20 cellular contexts compared by ENCODE assay signal in genomic region chrX:65127804-65128203, GRCh38.
DNase-seq lines count a peak whose midpoint lies in the region; ATAC-seq and TF ChIP-seq lines count a peak whose summit lies in the region.
"Had no signal": no experiment of that assay in that cellular context is flagged by ENCODE, and none has a peak within 500 bp of the region (broad histone marks: within the 10 kb centered on the region; RNA-seq: fewer than 3 reads in every experiment).

No MANE protein-coding gene starts in this region.

- no peak for DNase-seq in CD4-positive, alpha-beta T cell
- DNase-seq in Kasumi-1 (lab: John Stamatoyannopoulos, UW) = peak; percentile 81 to 89
- no peak for DNase-seq in activated naive CD4-positive, alpha-beta T cell treated with anti-CD3 and anti-CD28 coated beads, Interleukin-2, amount 50 U/mL, for 72 hours (ENCODE audit: low spot score in 2 of 2)
- DNase-seq in putamen (ENCODE audit: low spot score) = no peak
- no peak for DNase-seq in osteoblast (ENCODE audit: insufficient read length, low spot score, missing footprints)
- DNase-seq: activated B cell treated with CpG ODN at 0.5 μM for 24 hours; amygdala; cortex of kidney; kidney glomerular epithelial cell; NCI-H1436 treated with DMSO at 0.1 percent for 48 hours; NCI-H510A treated with DMSO at 0.1 percent for 48 hours; NK-92 treated with Interleukin-12 subunit alpha and Interleukin-12 subunit beta, amount 100 ng/mL, for 24 hours; Peyer's patch; small intestine had no signal

- intact Hi-C loops in CD4-positive, alpha-beta T cell (cut with DNase I, micrococcal nuclease) = no loop called here

- H3K4me3 Mint-ChIP-seq in CD4-positive, alpha-beta T cell = peak overlapping the region; percentile 58
- H3K4me3 Mint-ChIP-seq: activated B cell treated with CpG ODN at 0.5 μM for 24 hours; activated T-helper 1 cell treated with anti-CD3 and anti-CD28 coated beads, Interleukin-12 subunit alpha, Interleukin-12 subunit beta, Interleukin-2, Interleukin-4 antibody, amounts not matched to agents 30 ng/mL and 10 ng/mL and 1 ng/mL, durations not matched to agents 14 hours and 24 hours and 36 hours; stimulated activated memory B cell treated with anti-CD40 and anti-IgM and Interleukin-4, amounts not matched to agents 10 μg/mL and 1 μg/mL and 100 μg/mL, for 72 hours; T-helper 2 cell treated with Interferon-gamma antibody and Interleukin-4, amounts not matched to agents 5 μg/mL and 100 μg/mL, for 36 hours had no signal

- POLR2A ChIA-PET in CD4-positive, alpha-beta T cell (lab: Charles Lee) = interaction anchor here (0.6 kb wide), 2 partner anchors 212 to 1374 kb away, joined by 3 read pairs; no protein-coding TSS in a partner anchor

- peak; percentile 59 for ATAC-seq in CD4-positive, alpha-beta T cell (ENCODE audit: poor library complexity)
- peak; percentile 37 to 93 for ATAC-seq in activated naive CD4-positive, alpha-beta T cell treated with anti-CD3 and anti-CD28 coated beads, Interleukin-2, amount 50 U/mL, for 72 hours
- ATAC-seq in HG02571 (IDR thresholded peaks at IDR 0.05; ENCODE audit: unreplicated experiment) = no peak
- ATAC-seq: stimulated activated memory B cell treated with anti-CD40 and anti-IgM and Interleukin-4, amounts not matched to agents 10 μg/mL and 1 μg/mL and 100 μg/mL, for 72 hours had no signal

- peak overlapping the region; percentile 39; the same call in 1 of the 2 replicates for H3K4me3 ChIP-seq in BLaER1
- H3K4me3 ChIP-seq in osteoblast (ENCODE audit: insufficient read depth, low read length) = no peak overlapping the region
- H3K4me3 ChIP-seq: Peyer's patch, SJSA1 had no signal

- H3K79me2 ChIP-seq in osteoblast (ENCODE audit: insufficient read depth, low read length) = no peaks in the 10 kb centered on the region

- H3K36me3 ChIP-seq in BLaER1 = no peaks in the 10 kb centered on the region
- no peaks in the 10 kb centered on the region for H3K36me3 ChIP-seq in osteoblast (ENCODE audit: insufficient read depth, low read length)
- H3K36me3 ChIP-seq: Peyer's patch, SJSA1 had no signal

- H3K4me2 ChIP-seq in BLaER1 = peak overlapping the region; percentile 79
- no peak overlapping the region for H3K4me2 ChIP-seq in osteoblast (ENCODE audit: insufficient read depth, low read length)

- TF ChIP-seq CTCF in CD4-positive, alpha-beta T cell (IDR thresholded peaks at IDR 0.05) = no peak
- no peak for TF ChIP-seq CTCF in osteoblast (IDR thresholded peaks at IDR 0.05; ENCODE audit: extremely low read depth, low read depth, low read length)

- H2AFZ ChIP-seq in osteoblast (ENCODE audit: low read length) = no peak overlapping the region

- CTCF ChIA-PET in CD4-positive, alpha-beta T cell (lab: Charles Lee) = no interaction called here

- H3K4me1 Mint-ChIP-seq in CD4-positive, alpha-beta T cell (ENCODE audit: low read depth) = peaks cover 27% of the 10 kb centered on the region

- H3K27ac ChIP-seq in BLaER1 = peak overlapping the region; percentile 58
- H3K27ac ChIP-seq in CD4-positive, alpha-beta T cell (ENCODE audit: low read depth, low read length) = no peak overlapping the region
- no peak overlapping the region for H3K27ac ChIP-seq in osteoblast (ENCODE audit: low read depth, low read length)
- H3K27ac ChIP-seq: Peyer's patch, SJSA1 had no signal

- no peaks in the 10 kb centered on the region for H4K20me1 ChIP-seq in BLaER1
- H4K20me1 ChIP-seq in osteoblast (ENCODE audit: insufficient read depth, low read length) = no peaks in the 10 kb centered on the region

- no peaks in the 10 kb centered on the region for H3K27me3 Mint-ChIP-seq in CD4-positive, alpha-beta T cell
- H3K27me3 Mint-ChIP-seq: activated B cell treated with CpG ODN at 0.5 μM for 24 hours; stimulated activated memory B cell treated with anti-CD40 and anti-IgM and Interleukin-4, amounts not matched to agents 10 μg/mL and 1 μg/mL and 100 μg/mL, for 72 hours had no signal

- H3K36me3 Mint-ChIP-seq in CD4-positive, alpha-beta T cell (ENCODE audit: low read depth) = peaks cover 79% of the 10 kb centered on the region
- peaks cover 48 to 70% of the 10 kb centered on the region in 2 donors for H3K36me3 Mint-ChIP-seq in activated naive CD4-positive, alpha-beta T cell treated with anti-CD3 and anti-CD28 coated beads, Interleukin-2, amount 50 U/mL, for 72 hours

- H3K4me1 ChIP-seq in BLaER1 = peaks cover 19% of the 10 kb centered on the region
- H3K4me1 ChIP-seq in osteoblast (ENCODE audit: insufficient read depth, low read length) = no peaks in the 10 kb centered on the region
- H3K4me1 ChIP-seq: Peyer's patch, SJSA1 had no signal

- peaks cover 22% of the 10 kb centered on the region for H3K9me3 ChIP-seq in BLaER1
- H3K9me3 ChIP-seq in CD4-positive, alpha-beta T cell (ENCODE audit: control insufficient read depth, low read length) = peaks cover 8% of the 10 kb centered on the region
- H3K9me3 ChIP-seq in osteoblast (ENCODE audit: low read depth, low read length) = no peaks in the 10 kb centered on the region
- H3K9me3 ChIP-seq: SJSA1 had no signal

- no peaks in the 10 kb centered on the region for H3K9me3 Mint-ChIP-seq in CD4-positive, alpha-beta T cell
- H3K9me3 Mint-ChIP-seq in activated naive CD4-positive, alpha-beta T cell treated with anti-CD3 and anti-CD28 coated beads, Interleukin-2, amount 50 U/mL, for 72 hours = peaks cover 36 to 41% of the 10 kb centered on the region in 2 donors

- H3K9ac ChIP-seq in BLaER1 = peak overlapping the region; percentile 55; the same call in 1 of the 2 replicates

- H3K27me3 ChIP-seq in BLaER1 (0 out of 2 replicates have a peak, but pooled peaks cover 3% of the 10 kb centered on the region), osteoblast (ENCODE audit: insufficient read depth, low read length) (no peaks in the 10 kb centered on the region)
- H3K27me3 ChIP-seq in CD4-positive, alpha-beta T cell (ENCODE audit: control insufficient read depth, insufficient read depth, low read length) = no peaks in the 10 kb centered on the region
- H3K27me3 ChIP-seq: Peyer's patch, SJSA1 had no signal

- H3K27ac Mint-ChIP-seq in CD4-positive, alpha-beta T cell = peak overlapping the region; percentile 46
- H3K27ac Mint-ChIP-seq in activated naive CD4-positive, alpha-beta T cell treated with anti-CD3 and anti-CD28 coated beads, Interleukin-2, amount 50 U/mL, for 72 hours = no peak overlapping the region
- H3K27ac Mint-ChIP-seq: activated B cell treated with CpG ODN at 0.5 μM for 24 hours; activated T-helper 1 cell treated with anti-CD3 and anti-CD28 coated beads, Interleukin-12 subunit alpha, Interleukin-12 subunit beta, Interleukin-2, Interleukin-4 antibody, amounts not matched to agents 30 ng/mL and 10 ng/mL and 1 ng/mL, durations not matched to agents 14 hours and 24 hours and 36 hours; stimulated activated memory B cell treated with anti-CD40 and anti-IgM and Interleukin-4, amounts not matched to agents 10 μg/mL and 1 μg/mL and 100 μg/mL, for 72 hours; T-helper 2 cell treated with Interferon-gamma antibody and Interleukin-4, amounts not matched to agents 5 μg/mL and 100 μg/mL, for 36 hours had no signal

Comparison
In these comparisons a context has a peak if more than half of its experiments do, and no peak if none do; other contexts are left out.
1. DNase-seq: peak in Kasumi-1 (2 of 2); none in CD4-positive, alpha-beta T cell (0 of 10), activated naive CD4-positive, alpha-beta T cell treated with anti-CD3 and anti-CD28 coated beads, Interleukin-2, amount 50 U/mL, for 72 hours (0 of 2), putamen (single experiment) and osteoblast (single experiment).